24 cellular contexts compared by ENCODE assay signal in genomic region chr22:48750282-48750681, GRCh38.
"Had no signal": no experiment of that assay in that cellular context is flagged by ENCODE, and none has a peak within 500 bp of the region (broad histone marks: within the 10 kb centered on the region; RNA-seq: fewer than 3 reads in every experiment).

No MANE protein-coding gene starts in this region.

- H3K36me3 Mint-ChIP-seq: activated naive CD4-positive, alpha-beta T cell treated with anti-CD3 and anti-CD28 coated beads, Interleukin-2, amount 50 U/mL, for 72 hours; natural killer cell treated with Interleukin-12 subunit alpha and Interleukin-12 subunit beta and Interleukin-15 and Interleukin-18, amount 100 ng/mL, for 72 hours had no signal

- H3K27me3 ChIP-seq: foreskin keratinocyte, suprapubic skin, tibial nerve had no signal

- DNase-seq: activated CD4-positive, alpha-beta T cell treated with anti-CD3 and anti-CD28 coated beads for 4 hours; activated CD4-positive, alpha-beta T cell treated with anti-CD3 and anti-CD28 coated beads, Interleukin-2, amount 50 U/mL, for 4 hours; activated T-cell treated with anti-CD3 and anti-CD28 coated beads for 4 hours; cerebellar nuclear complex; cortex of kidney; foreskin keratinocyte; hypothalamus; kidney glomerular epithelial cell; lower lobe of right lung; mesendoderm; stimulated activated CD4-positive, alpha-beta T cell treated with anti-CD3 and anti-CD28 coated beads, Interleukin-2, amount 100 ng/mL, for 24 hours; stimulated activated naive CD4-positive, alpha-beta T cell; T-helper 9 cell had no signal

- H3K4me3 ChIP-seq: heart left ventricle, left lung, lower lobe of right lung, mucosa of descending colon, SK-N-MC, smooth muscle cell, suprapubic skin, tibial nerve had no signal

- H3K36me3 ChIP-seq: heart left ventricle, left lung, lower lobe of right lung, suprapubic skin had no signal

- H3K4me3 Mint-ChIP-seq: natural killer cell treated with Interleukin-12 subunit alpha and Interleukin-12 subunit beta and Interleukin-15 and Interleukin-18, amount 100 ng/mL, for 72 hours had no signal

- H3K4me1 ChIP-seq: foreskin keratinocyte, heart left ventricle, left lung, lower lobe of right lung, suprapubic skin had no signal

- H3K27ac Mint-ChIP-seq: activated naive CD4-positive, alpha-beta T cell treated with anti-CD3 and anti-CD28 coated beads, Interleukin-2, amount 50 U/mL, for 72 hours; natural killer cell treated with Interleukin-12 subunit alpha and Interleukin-12 subunit beta and Interleukin-15 and Interleukin-18, amount 100 ng/mL, for 72 hours had no signal

- H3K27ac ChIP-seq: foreskin keratinocyte, heart left ventricle, left lung, lower lobe of right lung, SK-N-MC, suprapubic skin, VCaP had no signal

- H3K27me3 Mint-ChIP-seq: natural killer cell treated with Interleukin-12 subunit alpha and Interleukin-12 subunit beta and Interleukin-15 and Interleukin-18, amount 100 ng/mL, for 72 hours had no signal

- H3K9me3 Mint-ChIP-seq: activated naive CD4-positive, alpha-beta T cell treated with anti-CD3 and anti-CD28 coated beads, Interleukin-2, amount 50 U/mL, for 72 hours; natural killer cell treated with Interleukin-12 subunit alpha and Interleukin-12 subunit beta and Interleukin-15 and Interleukin-18, amount 100 ng/mL, for 72 hours had no signal

- H3K9me3 ChIP-seq: heart left ventricle, left lung, lower lobe of right lung, mucosa of descending colon, suprapubic skin, tibial nerve had no signal

- ATAC-seq: activated naive CD4-positive, alpha-beta T cell treated with anti-CD3 and anti-CD28 coated beads, Interleukin-2, amount 50 U/mL, for 72 hours; esophagus mucosa; foreskin keratinocyte; heart left ventricle; left lung; lower lobe of right lung; mucosa of descending colon; natural killer cell treated with Interleukin-12 subunit alpha and Interleukin-12 subunit beta and Interleukin-15 and Interleukin-18, amount 100 ng/mL, for 72 hours had no signal
